ENCODE assay signal across 14 cellular contexts in the genomic region with DNA sequence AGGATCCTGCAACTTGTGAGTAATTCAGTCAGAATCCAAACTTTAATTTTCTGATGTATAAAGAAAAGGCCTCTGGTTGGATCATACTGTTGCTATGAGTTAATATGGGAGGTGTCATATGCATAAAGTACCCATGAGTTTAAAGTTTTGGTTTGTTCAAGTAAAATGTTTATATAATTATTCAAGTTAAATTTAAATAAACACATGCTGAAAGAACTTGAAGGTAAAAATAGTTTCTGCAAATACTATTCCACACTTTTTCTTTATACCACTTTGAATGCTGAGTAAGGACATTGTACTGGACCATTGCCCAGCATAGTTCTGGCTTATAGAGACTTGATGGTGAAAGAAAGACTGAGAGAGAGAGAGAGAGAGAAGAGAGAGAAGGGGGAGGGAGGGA. TPM values are rescaled to one million over a fixed set of nuclear protein-coding genes. Genes with fewer than 3 reads are reported as not detected.
DNase-seq lines count a peak whose midpoint lies in the region; ATAC-seq, FAIRE-seq and TF ChIP-seq lines count a peak whose summit lies in the region.
"Had no signal": no experiment of that assay in that cellular context is flagged by ENCODE, and none has a peak within 500 bp of the region (broad histone marks: within the 10 kb centered on the region; RNA-seq: fewer than 3 reads in every experiment).

No MANE protein-coding gene starts in this region.

- H3K27me3 ChIP-seq in PC-3 (ENCODE audit: low read length) (no peaks in the 10 kb centered on the region), endothelial cell of umbilical vein (ENCODE audit: control insufficient read depth in 2 of 2, insufficient read depth in 2 of 2, low read length in 2 of 2) (no peaks in the 10 kb centered on the region), left lung (no peaks in the 10 kb centered on the region), Caco-2 (replicated peaks; ENCODE audit: control insufficient read depth, insufficient read depth, low read length) (no peaks in the 10 kb centered on the region)

- no peaks in the 10 kb centered on the region for H3K9me2 ChIP-seq in PC-3 (replicated peaks; ENCODE audit: low read length)

- H3K4me1 ChIP-seq in PC-3 (ENCODE audit: insufficient read depth, low read length), result peaks cover 17% of the 10 kb centered on the region
- H3K4me1 ChIP-seq in endothelial cell of umbilical vein (ENCODE audit: control insufficient read depth, extremely low read depth, insufficient read depth, low read length), result peaks cover 10% of the 10 kb centered on the region
- H3K4me1 ChIP-seq in left lung, result peaks cover 3 to 22% of the 10 kb centered on the region in 2 donors
- no peaks in the 10 kb centered on the region for H3K4me1 ChIP-seq in Caco-2

- peaks cover 86% of the 10 kb centered on the region for H3K79me2 ChIP-seq in PC-3 (ENCODE audit: low read length)
- peaks cover 57% of the 10 kb centered on the region for H3K79me2 ChIP-seq in endothelial cell of umbilical vein (ENCODE audit: control insufficient read depth, insufficient read depth, low read length)

- no peaks in the 10 kb centered on the region for H3K9me1 ChIP-seq in endothelial cell of umbilical vein (replicated peaks; ENCODE audit: control insufficient read depth, extremely low read depth, insufficient read depth, low read length)

- peaks cover 23% of the 10 kb centered on the region for H3K4me1 Mint-ChIP-seq in Caco-2 (ENCODE audit: low read depth, unreplicated experiment)

- H3K27me3 Mint-ChIP-seq in Caco-2 (ENCODE audit: insufficient read depth, unreplicated experiment), result no peaks in the 10 kb centered on the region
- H3K27me3 Mint-ChIP-seq: progenitor cell of endocrine pancreas had no signal

- no peak overlapping the region for H3K4me3 Mint-ChIP-seq in Caco-2 (ENCODE audit: unreplicated experiment)

- H2AFZ ChIP-seq in PC-3 (ENCODE audit: low read length), result no peak overlapping the region
- no peak overlapping the region for H2AFZ ChIP-seq in endothelial cell of umbilical vein (ENCODE audit: low read depth, low read length)

- CTCF ChIA-PET in PC-3 (lab: Charles Lee), result no interaction called here
- CTCF ChIA-PET in endothelial cell of umbilical vein (lab: Charles Lee), result interaction anchor here (1.0 to 1.7 kb wide), 3 partner anchors 10 to 258 kb away, joined by 3 to 4 read pairs (median 4); no protein-coding TSS in a partner anchor
- CTCF ChIA-PET in Caco-2 (lab: Charles Lee), result no interaction called here

- H3K27ac Mint-ChIP-seq in Caco-2 (ENCODE audit: unreplicated experiment), result no peak overlapping the region
- H3K27ac Mint-ChIP-seq: progenitor cell of endocrine pancreas had no signal

- BruUV-seq in PC-3 (replicated peaks; lab: Mats Ljungman, UMichigan) (no TSS peak), endothelial cell of umbilical vein (replicated peaks; lab: Mats Ljungman, UMichigan) (no TSS peak), Caco-2 (replicated peaks; lab: Mats Ljungman, UMichigan) (no TSS peak)

- H3K4me2 ChIP-seq in PC-3 (ENCODE audit: low read length), result no peak overlapping the region
- H3K4me2 ChIP-seq in endothelial cell of umbilical vein (ENCODE audit: insufficient read depth, low read length), result no peak overlapping the region

- no peaks in the 10 kb centered on the region for H3F3A ChIP-seq in PC-3 (ENCODE audit: low read length, unreplicated experiment)

- peak; percentile 51 for DNase-seq in AG08396 (ENCODE audit: low spot score)
- no peak for DNase-seq in PC-3
- DNase-seq in endothelial cell of umbilical vein (ENCODE audit: low read depth, low spot score), result peak; percentile 56
- DNase-seq in left lung, result no peak
- DNase-seq in NCI-H1417 treated with DMSO at 0.1 percent for 48 hours (lab: John Stamatoyannopoulos, UW), result no peak
- no peak for DNase-seq in HUDEP-2 (lab: John Stamatoyannopoulos, UW; ENCODE audit: unreplicated experiment in 76 of 76)
- no peak for DNase-seq in Caco-2
- DNase-seq: activated CD4-positive, alpha-beta T cell treated with anti-CD3 and anti-CD28 coated beads for 4 hours; aorta; NCI-H2107; stimulated activated CD4-positive, alpha-beta T cell treated with anti-CD3 and anti-CD28 coated beads, Interleukin-2, amount 100 ng/mL, for 48 hours had no signal

- no peak for TF ChIP-seq CTCF in PC-3 (conservative IDR thresholded peaks at IDR 0.05; ENCODE audit: low read depth, low read length)
- no peak for TF ChIP-seq CTCF in endothelial cell of umbilical vein (IDR thresholded peaks at IDR 0.05; ENCODE audit: extremely low read depth in 1 of 2, insufficient read depth in 1 of 2, low read depth in 1 of 2, low read length in 2 of 2)
- no peak for TF ChIP-seq CTCF in left lung (IDR thresholded peaks at IDR 0.05)
- TF ChIP-seq CTCF in Caco-2 (IDR thresholded peaks at IDR 0.05; ENCODE audit: insufficient read depth in 1 of 2, low read depth in 1 of 2, low read length in 1 of 2, severe bottlenecking in 1 of 2, unreplicated experiment in 1 of 2), result no peak

- intact Hi-C loops in PC-3 (cut with micrococcal nuclease), result no loop called here
- intact Hi-C loops in endothelial cell of umbilical vein (cut with micrococcal nuclease), result no loop called here
- intact Hi-C loops in left lung (cut with DNase I), result no loop called here
- intact Hi-C loops in Caco-2 (cut with micrococcal nuclease; ENCODE audit: unreplicated experiment), result no loop called here

- ATAC-seq in PC-3, result peak; percentile 21; the same call in 1 of the 2 replicates
- ATAC-seq in left lung, result peak; percentile 37
- ATAC-seq in HG02610 (IDR thresholded peaks at IDR 0.05; ENCODE audit: unreplicated experiment), result no peak

- no peaks in the 10 kb centered on the region for H3K36me3 ChIP-seq in PC-3 (ENCODE audit: low read depth, low read length)
- H3K36me3 ChIP-seq in endothelial cell of umbilical vein (ENCODE audit: control insufficient read depth in 2 of 2, extremely low read depth in 1 of 2, insufficient read depth in 2 of 2, low read length in 2 of 2), result no peaks in the 10 kb centered on the region
- no peaks in the 10 kb centered on the region for H3K36me3 ChIP-seq in left lung
- no peaks in the 10 kb centered on the region for H3K36me3 ChIP-seq in Caco-2 (ENCODE audit: control insufficient read depth, insufficient read depth, low read length)

- no peaks in the 10 kb centered on the region for H3K9me3 ChIP-seq in PC-3 (ENCODE audit: low read length)
- H3K9me3 ChIP-seq in endothelial cell of umbilical vein (replicated peaks; ENCODE audit: control insufficient read depth, insufficient read depth, low read length), result no peaks in the 10 kb centered on the region
- H3K9me3 ChIP-seq in left lung, result no peaks in the 10 kb centered on the region
- no peaks in the 10 kb centered on the region for H3K9me3 ChIP-seq in Caco-2

- POLR2A ChIA-PET in PC-3 (lab: Charles Lee; ENCODE audit: unreplicated experiment) (no interaction called here), endothelial cell of umbilical vein (lab: Charles Lee) (no interaction called here), Caco-2 (lab: Charles Lee) (no interaction called here)

- H3K36me3 Mint-ChIP-seq in Caco-2 (ENCODE audit: insufficient read depth, unreplicated experiment), result peaks cover 5% of the 10 kb centered on the region

- H4K20me1 ChIP-seq in PC-3 (ENCODE audit: low read length) (no peaks in the 10 kb centered on the region), endothelial cell of umbilical vein (replicated peaks; ENCODE audit: control insufficient read depth, extremely low read depth, insufficient read depth, low read length) (peaks cover 5% of the 10 kb centered on the region)

- H3K4me3 ChIP-seq in PC-3 (ENCODE audit: low read length), result no peak overlapping the region
- no peak overlapping the region for H3K4me3 ChIP-seq in endothelial cell of umbilical vein (replicated peaks in 1 of 3; ENCODE audit: insufficient read depth in 1 of 3, low read depth in 1 of 3, low read length in 3 of 3)
- no peak overlapping the region for H3K4me3 ChIP-seq in left lung
- H3K4me3 ChIP-seq in Caco-2 (ENCODE audit: low read depth, low read length), result no peak overlapping the region

- H3K9me3 Mint-ChIP-seq in Caco-2 (ENCODE audit: unreplicated experiment), result peaks cover 9% of the 10 kb centered on the region

- H3K9ac ChIP-seq in PC-3 (ENCODE audit: low read length) (no peak overlapping the region), endothelial cell of umbilical vein (replicated peaks; ENCODE audit: extremely low read depth, insufficient read depth, low read length) (no peak overlapping the region)

- dilution Hi-C loops in endothelial cell of umbilical vein (cut with MboI; ENCODE audit: extremely low pct_ligation_motif_present, low sequenced_read_pairs), result no loop called here

- no peak for FAIRE-seq in endothelial cell of umbilical vein (lab: Jason Lieb, UNC)

- TF ChIP-seq POLR2A in endothelial cell of umbilical vein (IDR thresholded peaks at IDR 0.05; ENCODE audit: low read depth, low read length), result no peak

- H3K27ac ChIP-seq in PC-3 (ENCODE audit: low read length) (no peak overlapping the region), endothelial cell of umbilical vein (ENCODE audit: insufficient read depth, low read depth, low read length) (no peak overlapping the region), left lung (no peak overlapping the region)

TF ChIP-seq in endothelial cell of umbilical vein, 7 proteins besides CTCF, POLR2A, EP300 and RAD21 (continues in another document):
- TF ChIP-seq JUN (IDR thresholded peaks at IDR 0.05; ENCODE audit: borderline replicate concordance, insufficient read depth, insufficient read length, low read depth), result no peak

RNA-seq across cellular contexts. Expression of gene PKP4, which starts 30.7 kb away (rescaled TPM):
- total RNA-seq in PC-3 (2014; rRNA removed) (40.1 and 44.2 TPM in 2 replicates), endothelial cell of umbilical vein (55.1 and 68.5 TPM in 2 replicates), left lung (10 to 100 TPM; 48.3 to 57.8 TPM), Caco-2 (2022) (140 and 147 TPM in 2 replicates)
- polyA plus RNA-seq in endothelial cell of umbilical vein, result 28.3 and 35.4 TPM in 2 replicates
- polyA plus RNA-seq in endothelial cell of umbilical vein (2011; cell fraction: cytosol; rRNA removed), result 24.2 and 24.3 TPM in 2 replicates
- 101 and 120 TPM in 2 replicates for polyA plus RNA-seq in endothelial cell of umbilical vein (2011; cell fraction: nucleus; rRNA removed)
- polyA plus RNA-seq in endothelial cell of umbilical vein (2012), result 39.5 and 40.6 TPM in 2 replicates
- 93.9 and 106 TPM in 2 replicates for polyA minus RNA-seq in endothelial cell of umbilical vein
- 29.8 TPM for polyA minus RNA-seq in endothelial cell of umbilical vein (2011; cell fraction: cytosol; rRNA and poly(A)+ RNA removed)
- polyA minus RNA-seq in endothelial cell of umbilical vein (2011; cell fraction: nucleus; rRNA and poly(A)+ RNA removed), result 111 and 126 TPM in 2 replicates

RNA-seq across cellular contexts. Expression of gene CCDC148, which starts 30.9 kb away (rescaled TPM):
- 0.11 and 0.46 TPM in 2 replicates for total RNA-seq in PC-3 (2014; rRNA removed)
- total RNA-seq in endothelial cell of umbilical vein, result 0.69 TPM in 1 of 2 replicates, not detected in the other
- polyA plus RNA-seq in endothelial cell of umbilical vein, result 0.04 TPM in 1 of 2 replicates, not detected in the other
- polyA plus RNA-seq in endothelial cell of umbilical vein (2011; cell fraction: cytosol; rRNA removed), result 0.15 and 0.17 TPM in 2 replicates
- polyA plus RNA-seq in endothelial cell of umbilical vein (2011; cell fraction: nucleus; rRNA removed), result 0.79 and 0.84 TPM in 2 replicates
- polyA plus RNA-seq in endothelial cell of umbilical vein (2012), result 0.19 and 0.31 TPM in 2 replicates
- polyA minus RNA-seq in endothelial cell of umbilical vein, result 0.45 and 1.5 TPM in 2 replicates
- polyA minus RNA-seq in endothelial cell of umbilical vein (2011; cell fraction: cytosol; rRNA and poly(A)+ RNA removed), result not detected
- polyA minus RNA-seq in endothelial cell of umbilical vein (2011; cell fraction: nucleus; rRNA and poly(A)+ RNA removed), result 0.34 and 4.2 TPM in 2 replicates
- 1 to 10 TPM in 1 of 2 donors, under 1 TPM in 1; 0.64 to 1.3 TPM for total RNA-seq in left lung
- 5.3 and 6.3 TPM in 2 replicates for total RNA-seq in Caco-2 (2022)
- total RNA-seq: T-helper 1 cell treated with Interleukin-12 subunit alpha and Interleukin-12 subunit beta and Interleukin-4 antibody, amounts not matched to agents 30 ng/mL and 1 ng/mL, for 36 hours had no signal

Comparison
In these comparisons a context has a peak if more than half of its experiments do, and no peak if none do; other contexts are left out.
1. DNase-seq: peak in AG08396 (single experiment) and endothelial cell of umbilical vein (single experiment); none in PC-3 (single experiment), left lung (0 of 2), NCI-H1417 treated with DMSO at 0.1 percent for 48 hours (single experiment), HUDEP-2 (0 of 76) and Caco-2 (0 of 2).